ENCODE assay signal across 24 cellular contexts in the genomic region with DNA sequence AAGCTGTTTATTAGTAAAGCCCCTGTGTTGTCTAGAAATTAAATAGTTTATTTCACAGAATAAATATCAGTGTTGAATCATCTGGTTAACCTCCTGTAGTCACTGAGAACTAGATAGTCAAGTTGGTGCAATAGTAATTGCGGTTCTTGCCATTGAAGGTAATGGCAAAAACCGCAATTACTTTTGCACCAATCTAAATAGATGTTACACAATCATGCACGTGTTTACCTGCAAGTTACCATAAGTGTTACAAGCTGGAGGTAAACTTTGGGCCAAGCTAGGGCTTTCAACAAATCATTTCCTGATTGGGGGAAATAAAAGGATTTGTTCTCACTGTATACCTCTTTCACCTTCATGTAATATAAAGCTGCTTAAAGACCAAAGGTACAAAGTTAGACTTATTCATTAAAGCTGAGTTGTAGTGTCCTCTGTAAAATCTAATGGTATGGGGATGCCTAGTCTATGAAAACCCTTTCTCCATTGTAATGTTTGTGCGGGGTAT. TPM values are rescaled to one million over a fixed set of nuclear protein-coding genes. Genes with fewer than 3 reads are reported as not detected.
"Had no signal": no experiment of that assay in that cellular context is flagged by ENCODE, and none has a peak within 500 bp of the region (broad histone marks: within the 10 kb centered on the region; RNA-seq: fewer than 3 reads in every experiment).

No MANE protein-coding gene starts in this region.

- H3K27me3 ChIP-seq: MG63, Peyer's patch, SJCRH30 had no signal

- H3K4me1 ChIP-seq: SJCRH30 had no signal

- H3K36me3 ChIP-seq: Peyer's patch, SJCRH30 had no signal

- H3K27ac ChIP-seq: Peyer's patch, SJCRH30 had no signal

- H3K4me3 ChIP-seq: MG63, Peyer's patch, SJCRH30 had no signal

- DNase-seq: Karpas-422, KG1, MG63, NCI-H1092, NCI-H1105 treated with DMSO at 0.1 percent for 48 hours, NCI-H1417 treated with DMSO at 0.1 percent for 48 hours, NCI-H1694 treated with DMSO at 0.1 percent for 48 hours, NCI-H1930, NCI-H2081, NCI-H2107, NCI-H2171, NCI-H226, NCI-H446, NCI-H510A, NCI-H524 treated with DMSO at 0.1 percent for 48 hours, NCI-H69, NCI-H774, Peyer's patch, SHP77 treated with DMSO at 0.1 percent for 48 hours, SJCRH30 had no signal

- ATAC-seq: Right ventricle myocardium inferior, SK-N-SH treated with all-trans-retinoic acid at 6 μM for 48 hours had no signal

- H3K9me3 ChIP-seq: MG63, Peyer's patch, SJCRH30 had no signal

RNA-seq across cellular contexts. Expression of gene NT5DC4, which starts 50.2 kb away (rescaled TPM):
- total RNA-seq: HT1080, Right ventricle myocardium inferior, RPMI7951, SJCRH30 had no signal
